ENCODE assay signal across 14 cellular contexts in the genomic region with DNA sequence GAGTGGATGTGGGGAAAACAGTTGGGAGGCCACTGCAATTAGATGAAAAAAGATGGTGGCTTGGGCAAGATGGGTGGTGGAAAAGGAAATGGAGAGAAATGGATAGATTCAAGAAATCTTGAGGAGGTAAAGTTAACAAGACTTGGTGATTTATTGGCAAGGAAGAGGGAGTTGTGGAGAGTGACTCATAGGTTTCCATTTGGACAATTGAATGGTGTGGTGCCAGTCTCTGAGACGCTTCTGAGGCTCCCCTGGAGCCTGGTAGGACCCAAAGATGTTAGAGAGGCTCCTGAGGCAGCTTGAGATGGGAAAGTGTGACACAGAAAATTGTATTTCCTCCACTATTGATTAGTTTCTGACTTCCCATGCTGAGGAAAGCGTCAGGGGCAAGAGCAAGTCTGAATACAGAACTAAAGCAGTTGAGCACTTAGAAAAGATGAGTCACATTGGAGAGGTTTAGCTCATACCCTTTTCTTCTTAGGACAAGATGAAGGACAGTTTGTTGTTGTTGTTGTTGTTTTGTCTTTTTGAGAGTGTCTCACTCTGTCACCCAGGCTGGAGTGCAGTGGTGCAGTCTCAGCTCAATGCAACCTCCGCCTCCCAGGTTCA. TPM values are rescaled to one million over a fixed set of nuclear protein-coding genes. Genes with fewer than 3 reads are reported as not detected.
DNase-seq lines count a peak whose midpoint lies in the region; ATAC-seq, FAIRE-seq and TF ChIP-seq lines count a peak whose summit lies in the region.
"Had no signal": no experiment of that assay in that cellular context is flagged by ENCODE, and none has a peak within 500 bp of the region (broad histone marks: within the 10 kb centered on the region; RNA-seq: fewer than 3 reads in every experiment).

No MANE protein-coding gene starts in this region.

- H4K20me1 ChIP-seq in HepG2 (ENCODE audit: insufficient read depth, low read length): no peaks in the 10 kb centered on the region

- H3K4ac ChIP-seq in mesenchymal stem cell (ENCODE audit: low read depth in 1 of 2, low read length in 2 of 2): no peak overlapping the region

- H4K8ac ChIP-seq in mesenchymal stem cell (ENCODE audit: low read length): no peak overlapping the region

- BruUV-seq in HepG2 (replicated peaks; lab: Mats Ljungman, UMichigan): no TSS peak

- H2BK5ac ChIP-seq in mesenchymal stem cell (ENCODE audit: low read depth, low read length, poor library complexity, severe bottlenecking): no peak overlapping the region

- no peak for ATAC-seq in HepG2
- ATAC-seq: activated T-cell treated with anti-CD3 and anti-CD28 coated beads, Interleukin-2, amount 50 U/mL, for 4 hours; naive thymus-derived CD4-positive, alpha-beta T cell; stimulated activated memory B cell treated with anti-CD40 and anti-IgM and Interleukin-4, amounts not matched to agents 10 μg/mL and 1 μg/mL and 100 μg/mL, for 72 hours had no signal

- H3K9ac ChIP-seq in mesenchymal stem cell (ENCODE audit: low read length): no peak overlapping the region
- H3K9ac ChIP-seq in HepG2 (ENCODE audit: insufficient read depth, low read depth, low read length): no peak overlapping the region

- TF ChIP-seq RAD21 in HepG2 (CRISPR knock-in tag; IDR thresholded peaks at IDR 0.05): no peak

- no peak overlapping the region for H2AK5ac ChIP-seq in mesenchymal stem cell (ENCODE audit: low read length, severe bottlenecking)

- H3K36me3 ChIP-seq in bronchial epithelial cell (ENCODE audit: control insufficient read depth, insufficient read depth, low read length) (no peaks in the 10 kb centered on the region), mesenchymal stem cell (ENCODE audit: control insufficient read depth in 1 of 2, insufficient read depth in 2 of 2, low read depth in 1 of 2, low read length in 2 of 2) (peaks cover 10 to 11% of the 10 kb centered on the region in 2 experiments), HepG2 (replicated peaks in 1 of 2; ENCODE audit: control insufficient read depth in 1 of 2, insufficient read depth in 2 of 2, low read length in 2 of 2) (no peaks in the 10 kb centered on the region), tibial artery (peaks cover 0 to 28% (median 16%) of the 10 kb centered on the region in 3 donors)

- H3K79me1 ChIP-seq in mesenchymal stem cell (replicated peaks; ENCODE audit: low read length, poor library complexity, severe bottlenecking): peaks cover 18% of the 10 kb centered on the region

- no peak for TF ChIP-seq POLR2A in HepG2 (IDR thresholded peaks at IDR 0.05; ENCODE audit: insufficient read depth in 1 of 2, low read depth in 2 of 2, low read length in 2 of 2)

- POLR2A ChIA-PET in HepG2 (lab: Yijun Ruan, JAX): interaction anchor here (0.6 kb wide), 1 partner anchor 1135 kb away, joined by 6 read pairs; no protein-coding TSS in a partner anchor

- in situ Hi-C loops in HepG2 (cut with HindIII; ENCODE audit: extremely low pct_ligation_motif_present, low pct_unique_long_range_greater_than_20kb): no loop called here

- TF ChIP-seq EP300 in HepG2 (IDR thresholded peaks at IDR 0.05; ENCODE audit: low read depth in 2 of 2, low read length in 2 of 2): no peak
- no peak for TF ChIP-seq EP300 in HepG2 (CRISPR knock-in tag; IDR thresholded peaks at IDR 0.05; ENCODE audit: borderline replicate concordance)

- no peak overlapping the region for H2BK12ac ChIP-seq in mesenchymal stem cell (ENCODE audit: low read length in 2 of 2)

- no peak overlapping the region for H3K14ac ChIP-seq in mesenchymal stem cell (ENCODE audit: low read length in 2 of 2)

- H3K9me3 ChIP-seq in mesenchymal stem cell (ENCODE audit: control insufficient read depth, low read length): no peaks in the 10 kb centered on the region
- H3K9me3 ChIP-seq in HepG2 (ENCODE audit: low read length): no peaks in the 10 kb centered on the region
- no peaks in the 10 kb centered on the region for H3K9me3 ChIP-seq in tibial artery

- 49% methylated on average over 3 of the region's 3 CpGs for whole genome bisulfite sequencing in mesenchymal stem cell
- 88% methylated on average over 3 of the region's 3 CpGs for WGBS in HepG2 (ENCODE audit: low lambda C conversion rate)

- no peak overlapping the region for H4K91ac ChIP-seq in mesenchymal stem cell (ENCODE audit: low read length)

- FAIRE-seq in bronchial epithelial cell (lab: Jason Lieb, UNC) (peak; percentile 18), HepG2 (lab: Jason Lieb, UNC) (no peak)

- TF ChIP-seq CTCF in bronchial epithelial cell (IDR thresholded peaks at IDR 0.05; ENCODE audit: insufficient read depth, low read length, severe bottlenecking) (no peak), HepG2 (CRISPR knock-in tag; IDR thresholded peaks at IDR 0.05) (no peak), tibial artery (IDR thresholded peaks at IDR 0.05) (no peak)

- H2BK120ac ChIP-seq in mesenchymal stem cell (ENCODE audit: low read depth, low read length): no peak overlapping the region

- intact Hi-C loops in HepG2 (cut with micrococcal nuclease; ENCODE audit: unreplicated experiment): no loop called here
- intact Hi-C loops in tibial artery (cut with DNase I; ENCODE audit: low total_unique reads): no loop called here

- H3K18ac ChIP-seq in mesenchymal stem cell (ENCODE audit: low read depth in 1 of 2, low read length in 2 of 2): no peak overlapping the region

- no peaks in the 10 kb centered on the region for H3K79me2 ChIP-seq in HepG2 (ENCODE audit: insufficient read depth, low read length)

- H3K23ac ChIP-seq in mesenchymal stem cell (ENCODE audit: low read length in 2 of 2): no peak overlapping the region

- CTCF ChIA-PET in HepG2 (lab: Yijun Ruan, JAX; ENCODE audit: low intra/inter-chr PET ratio, low total read pairs): no interaction called here

- no peak overlapping the region for H2BK15ac ChIP-seq in mesenchymal stem cell (ENCODE audit: low read depth, poor library complexity, severe bottlenecking)

- no peak overlapping the region for H3K4me2 ChIP-seq in mesenchymal stem cell (ENCODE audit: low read length, poor library complexity, severe bottlenecking)
- no peak overlapping the region for H3K4me2 ChIP-seq in HepG2 (ENCODE audit: low read depth, low read length)

- no peak overlapping the region for H3K4me3 ChIP-seq in bronchial epithelial cell (ENCODE audit: low read depth, low read length)
- H3K4me3 ChIP-seq in mesenchymal stem cell (ENCODE audit: insufficient read depth in 1 of 2, low read depth in 1 of 2, low read length in 2 of 2): no peak overlapping the region
- no peak overlapping the region for H3K4me3 ChIP-seq in HepG2 (replicated peaks in 1 of 3; ENCODE audit: insufficient read depth in 1 of 3, low read depth in 2 of 3, low read length in 3 of 3)
- no peak overlapping the region for H3K4me3 ChIP-seq in tibial artery

- no peak overlapping the region for H2AFZ ChIP-seq in mesenchymal stem cell (ENCODE audit: low read depth, low read length)
- H2AFZ ChIP-seq in HepG2 (ENCODE audit: low read length): no peak overlapping the region

- H3K27ac ChIP-seq in mesenchymal stem cell (ENCODE audit: low read length, poor library complexity, severe bottlenecking) (no peak overlapping the region), HepG2 (ENCODE audit: extremely low read length, insufficient read depth, low read length) (no peak overlapping the region), tibial artery (no peak overlapping the region)

- H3K4me1 ChIP-seq in mesenchymal stem cell (ENCODE audit: control insufficient read depth, insufficient read depth, low read depth, low read length): peaks cover 10% of the 10 kb centered on the region
- peaks cover 11% of the 10 kb centered on the region for H3K4me1 ChIP-seq in HepG2 (ENCODE audit: insufficient read depth, low read length)
- H3K4me1 ChIP-seq in tibial artery: peaks cover 0 to 9% (median 0%) of the 10 kb centered on the region in 4 donors

- DNase-seq in EH (ENCODE audit: low read depth) (peak; percentile 71), M059J (ENCODE audit: low read depth) (peak; percentile 87), bronchial epithelial cell (ENCODE audit: low read depth) (peak; percentile 69), mesenchymal stem cell (peak; percentile 81), HepG2 (ENCODE audit: low spot score) (no peak), tibial artery (no peak), epidermal melanocyte (ENCODE audit: insufficient read length, low spot score) (no peak)
- DNase-seq: activated T-cell treated with anti-CD3 and anti-CD28 coated beads, Interleukin-2, amount 50 U/mL, for 4 hours; CD4-positive, alpha-beta memory T cell; NCI-H1092 treated with DMSO at 0.1 percent for 48 hours; NCI-H2227 treated with DMSO at 0.1 percent for 48 hours; stimulated activated CD4-positive, alpha-beta T cell treated with anti-CD3 and anti-CD28 coated beads, Interleukin-4, amount 100 ng/mL, for 4 hours had no signal

- H3K27me3 ChIP-seq in bronchial epithelial cell (ENCODE audit: control insufficient read depth, insufficient read depth, low read length) (no peaks in the 10 kb centered on the region), mesenchymal stem cell (ENCODE audit: control insufficient read depth in 1 of 2, insufficient read depth in 1 of 2, low read length in 2 of 2) (no peaks in the 10 kb centered on the region), HepG2 (ENCODE audit: control insufficient read depth in 1 of 2, insufficient read depth in 2 of 2, low read length in 2 of 2) (no peaks in the 10 kb centered on the region), tibial artery (no peaks in the 10 kb centered on the region)

RNA-seq across cellular contexts. Expression of a gene that starts 4.5 kb away (rescaled TPM):
- total RNA-seq in M059J (2014; rRNA removed; shearing (Covaris generic)): 7.8 and 9.8 TPM in 2 replicates
- total RNA-seq in bronchial epithelial cell: 16.3 and 21.4 TPM in 2 replicates
- 6.3 TPM for polyA plus RNA-seq in mesenchymal stem cell (2013, experiment 1 of 2)
- polyA plus RNA-seq in mesenchymal stem cell (2013, experiment 2 of 2): 7.2 TPM
- total RNA-seq in HepG2 (2016; rRNA removed; fragmentation: Illumina TruSeq; extraction: Trizol): 2.6 and 5.0 TPM in 2 replicates
- total RNA-seq in HepG2 (2016; cell fraction: cytosol; rRNA removed; fragmentation: Illumina TruSeq; extraction: Trizol; ENCODE audit: low read depth): 2.2 and 2.3 TPM in 2 replicates
- total RNA-seq in HepG2 (2016; cell fraction: insoluble cytoplasmic fraction; rRNA removed; fragmentation: Illumina TruSeq; extraction: Trizol): 1.9 and 5.0 TPM in 2 replicates
- 2.7 and 2.9 TPM in 2 replicates for total RNA-seq in HepG2 (2016; cell fraction: membrane; rRNA removed; fragmentation: Illumina TruSeq; extraction: Trizol)
- total RNA-seq in HepG2 (2016; cell fraction: nucleus; rRNA removed; fragmentation: Illumina TruSeq; extraction: Trizol): 8.8 and 9.0 TPM in 2 replicates
- 7.8 and 9.5 TPM in 2 replicates for polyA plus RNA-seq in HepG2 (2011; rRNA removed)
- 3.0 and 3.2 TPM in 2 replicates for polyA plus RNA-seq in HepG2 (2011; cell fraction: cytosol; rRNA removed)
- polyA plus RNA-seq in HepG2 (2011; cell fraction: nucleus; rRNA removed): 63.5 and 64.1 TPM in 2 replicates
- 4.6 and 6.6 TPM in 2 replicates for polyA plus RNA-seq in HepG2 (2012)
- polyA plus RNA-seq in HepG2 (2016; cell fraction: cytosol; fragmentation: Illumina TruSeq; extraction: Trizol; ENCODE audit: low read depth): 0.79 and 1.2 TPM in 2 replicates
- 2.1 and 3.5 TPM in 2 replicates for polyA plus RNA-seq in HepG2 (2016; cell fraction: insoluble cytoplasmic fraction; fragmentation: Illumina TruSeq; extraction: Trizol; ENCODE audit: low read depth)
- polyA plus RNA-seq in HepG2 (2016; cell fraction: membrane; fragmentation: Illumina TruSeq; extraction: Trizol; ENCODE audit: low read depth): 1.5 and 1.6 TPM in 2 replicates
- polyA plus RNA-seq in HepG2 (2016; cell fraction: nucleus; fragmentation: Illumina TruSeq; extraction: Trizol; ENCODE audit: insufficient read depth, low read depth): 20.9 and 21.1 TPM in 2 replicates
- polyA minus RNA-seq in HepG2 (2011; rRNA and poly(A)+ RNA removed; ENCODE audit: low replicate concordance): 10.3 and 11.0 TPM in 2 replicates
- 1.3 and 2.6 TPM in 2 replicates for polyA minus RNA-seq in HepG2 (2011; cell fraction: cytosol; rRNA and poly(A)+ RNA removed)
- 17.3 and 22.3 TPM in 2 replicates for polyA minus RNA-seq in HepG2 (2011; cell fraction: nucleus; rRNA and poly(A)+ RNA removed)

RNA-seq across cellular contexts. Expression of a gene that starts 22.4 kb away (rescaled TPM):
- total RNA-seq in M059J (2014; rRNA removed; shearing (Covaris generic)): 0.07 TPM in 1 of 2 replicates, not detected in the other
- total RNA-seq in bronchial epithelial cell (0.13 and 0.26 TPM in 2 replicates), HepG2 (2016; rRNA removed; fragmentation: Illumina TruSeq; extraction: Trizol) (0.17 and 0.20 TPM in 2 replicates)
- 0.10 TPM for polyA plus RNA-seq in mesenchymal stem cell (2013, experiment 1 of 2)
- polyA plus RNA-seq in mesenchymal stem cell (2013, experiment 2 of 2): 0.07 TPM
- not detected in 2 replicates for total RNA-seq in HepG2 (2016; cell fraction: cytosol; rRNA removed; fragmentation: Illumina TruSeq; extraction: Trizol; ENCODE audit: low read depth)
- 0.21 and 0.30 TPM in 2 replicates for total RNA-seq in HepG2 (2016; cell fraction: insoluble cytoplasmic fraction; rRNA removed; fragmentation: Illumina TruSeq; extraction: Trizol)
- 0.14 and 0.15 TPM in 2 replicates for total RNA-seq in HepG2 (2016; cell fraction: membrane; rRNA removed; fragmentation: Illumina TruSeq; extraction: Trizol)
- 0.16 TPM in 1 of 2 replicates, not detected in the other for total RNA-seq in HepG2 (2016; cell fraction: nucleus; rRNA removed; fragmentation: Illumina TruSeq; extraction: Trizol)
- polyA plus RNA-seq in HepG2 (2011; rRNA removed): 0.05 and 0.07 TPM in 2 replicates
- polyA plus RNA-seq in HepG2 (2011; cell fraction: cytosol; rRNA removed): 0.03 and 0.12 TPM in 2 replicates
- 0.07 and 0.08 TPM in 2 replicates for polyA plus RNA-seq in HepG2 (2011; cell fraction: nucleus; rRNA removed)
- 0.19 and 0.44 TPM in 2 replicates for polyA plus RNA-seq in HepG2 (2012)
- not detected in 2 replicates for polyA plus RNA-seq in HepG2 (2016; cell fraction: cytosol; fragmentation: Illumina TruSeq; extraction: Trizol; ENCODE audit: low read depth)
- polyA plus RNA-seq in HepG2 (2016; cell fraction: insoluble cytoplasmic fraction; fragmentation: Illumina TruSeq; extraction: Trizol; ENCODE audit: low read depth): 0.20 and 0.25 TPM in 2 replicates
- 0.14 and 0.23 TPM in 2 replicates for polyA plus RNA-seq in HepG2 (2016; cell fraction: membrane; fragmentation: Illumina TruSeq; extraction: Trizol; ENCODE audit: low read depth)
- not detected in 2 replicates for polyA plus RNA-seq in HepG2 (2016; cell fraction: nucleus; fragmentation: Illumina TruSeq; extraction: Trizol; ENCODE audit: insufficient read depth, low read depth)
- polyA minus RNA-seq in HepG2 (2011; rRNA and poly(A)+ RNA removed; ENCODE audit: low replicate concordance): 0.22 TPM in 1 of 2 replicates, not detected in the other
- not detected in 2 replicates for polyA minus RNA-seq in HepG2 (2011; cell fraction: cytosol; rRNA and poly(A)+ RNA removed)
- 0.25 TPM in 1 of 2 replicates, not detected in the other for polyA minus RNA-seq in HepG2 (2011; cell fraction: nucleus; rRNA and poly(A)+ RNA removed)

RNA-seq across cellular contexts. Expression of a gene that starts 59.9 kb away (rescaled TPM):
- 58.1 and 62.6 TPM in 2 replicates for total RNA-seq in M059J (2014; rRNA removed; shearing (Covaris generic))
- total RNA-seq in bronchial epithelial cell (62.7 and 64.6 TPM in 2 replicates), HepG2 (2016; rRNA removed; fragmentation: Illumina TruSeq; extraction: Trizol) (66.3 and 76.8 TPM in 2 replicates)
- 38.7 TPM for polyA plus RNA-seq in mesenchymal stem cell (2013, experiment 1 of 2)
- polyA plus RNA-seq in mesenchymal stem cell (2013, experiment 2 of 2): 39.8 TPM
- 32.9 and 37.0 TPM in 2 replicates for total RNA-seq in HepG2 (2016; cell fraction: cytosol; rRNA removed; fragmentation: Illumina TruSeq; extraction: Trizol; ENCODE audit: low read depth)
- 64.5 and 67.8 TPM in 2 replicates for total RNA-seq in HepG2 (2016; cell fraction: insoluble cytoplasmic fraction; rRNA removed; fragmentation: Illumina TruSeq; extraction: Trizol)
- 57.5 and 79.5 TPM in 2 replicates for total RNA-seq in HepG2 (2016; cell fraction: membrane; rRNA removed; fragmentation: Illumina TruSeq; extraction: Trizol)
- total RNA-seq in HepG2 (2016; cell fraction: nucleus; rRNA removed; fragmentation: Illumina TruSeq; extraction: Trizol): 53.8 and 61.6 TPM in 2 replicates
- polyA plus RNA-seq in HepG2 (2011; rRNA removed): 51.0 and 51.1 TPM in 2 replicates
- polyA plus RNA-seq in HepG2 (2011; cell fraction: cytosol; rRNA removed): 42.1 and 59.2 TPM in 2 replicates
- polyA plus RNA-seq in HepG2 (2011; cell fraction: nucleus; rRNA removed): 183 and 211 TPM in 2 replicates
- polyA plus RNA-seq in HepG2 (2012): 23.8 and 25.1 TPM in 2 replicates
- 23.7 and 32.2 TPM in 2 replicates for polyA plus RNA-seq in HepG2 (2016; cell fraction: cytosol; fragmentation: Illumina TruSeq; extraction: Trizol; ENCODE audit: low read depth)
- polyA plus RNA-seq in HepG2 (2016; cell fraction: insoluble cytoplasmic fraction; fragmentation: Illumina TruSeq; extraction: Trizol; ENCODE audit: low read depth): 64.6 and 74.5 TPM in 2 replicates
- 48.0 and 61.2 TPM in 2 replicates for polyA plus RNA-seq in HepG2 (2016; cell fraction: membrane; fragmentation: Illumina TruSeq; extraction: Trizol; ENCODE audit: low read depth)
- polyA plus RNA-seq in HepG2 (2016; cell fraction: nucleus; fragmentation: Illumina TruSeq; extraction: Trizol; ENCODE audit: insufficient read depth, low read depth): 102 and 107 TPM in 2 replicates
- 111 and 194 TPM in 2 replicates for polyA minus RNA-seq in HepG2 (2011; rRNA and poly(A)+ RNA removed; ENCODE audit: low replicate concordance)
- 18.1 and 20.3 TPM in 2 replicates for polyA minus RNA-seq in HepG2 (2011; cell fraction: cytosol; rRNA and poly(A)+ RNA removed)
- polyA minus RNA-seq in HepG2 (2011; cell fraction: nucleus; rRNA and poly(A)+ RNA removed): 29.8 and 41.8 TPM in 2 replicates

Comparison
In these comparisons a context has a peak if more than half of its experiments do, and no peak if none do; other contexts are left out.
1. DNase-seq: peak in EH (single experiment), M059J (single experiment), bronchial epithelial cell (single experiment) and mesenchymal stem cell (single experiment); none in HepG2 (single experiment), tibial artery (0 of 2) and epidermal melanocyte (single experiment).